In genomic region chr2:173030541-173031485, GRCh38 we compare ENCODE assay signal across 25 cellular contexts. TPM values are rescaled to one million over a fixed set of nuclear protein-coding genes. Genes with fewer than 3 reads are reported as not detected.
DNase-seq lines count a peak whose midpoint lies in the region; ATAC-seq, FAIRE-seq and TF ChIP-seq lines count a peak whose summit lies in the region.
"Had no signal": no experiment of that assay in that cellular context is flagged by ENCODE, and none has a peak within 500 bp of the region (broad histone marks: within the 10 kb centered on the region; RNA-seq: fewer than 3 reads in every experiment).

No MANE protein-coding gene starts in this region.

- no peaks in the 10 kb centered on the region for H3K9me3 ChIP-seq in psoas muscle

- 24 to 37% (median 27%) methylated on average over 9 of the region's 9 CpGs for WGBS in psoas muscle, 3 donors

- no peaks in the 10 kb centered on the region for H3K9me3 Mint-ChIP-seq in activated T-cell treated with anti-CD3 and anti-CD28 coated beads, Interleukin-2, amount 50 U/mL, for 24 hours
- H3K9me3 Mint-ChIP-seq: CD8-positive, alpha-beta T cell; endodermal cell; stimulated activated effector memory CD8-positive, alpha-beta T cell treated with anti-CD3 and anti-CD28 coated beads, Interleukin-12 subunit alpha, Interleukin-12 subunit beta, amount 100 ng/mL, for 72 hours had no signal

- no peak overlapping the region for H3K27ac Mint-ChIP-seq in activated T-cell treated with anti-CD3 and anti-CD28 coated beads, Interleukin-2, amount 50 U/mL, for 24 hours
- H3K27ac Mint-ChIP-seq: activated CD4-positive, alpha-beta T cell treated with anti-CD3 and anti-CD28 coated beads for 36 hours; CD8-positive, alpha-beta T cell; endodermal cell; stimulated activated effector memory CD8-positive, alpha-beta T cell treated with anti-CD3 and anti-CD28 coated beads, Interleukin-12 subunit alpha, Interleukin-12 subunit beta, amount 100 ng/mL, for 72 hours; T-helper 17 cell had no signal

- peak; percentile 82 to 87 (median 84) for ATAC-seq in psoas muscle
- ATAC-seq: activated CD4-positive, alpha-beta T cell treated with anti-CD3 and anti-CD28 coated beads for 36 hours; CD8-positive, alpha-beta T cell; stimulated activated effector memory CD8-positive, alpha-beta T cell treated with anti-CD3 and anti-CD28 coated beads, Interleukin-12 subunit alpha, Interleukin-12 subunit beta, amount 100 ng/mL, for 72 hours; T-helper 17 cell had no signal

- peak overlapping the region; percentile 92 for H3K27ac ChIP-seq in psoas muscle
- H3K27ac ChIP-seq: 22Rv1, coronary artery, SK-N-MC had no signal

- FAIRE-seq in bronchial epithelial cell (lab: Jason Lieb, UNC) (no peak), frontal cortex (lab: Jason Lieb, UNC) (no peak)
- FAIRE-seq: H54, RCC 7860 had no signal

- DNase-seq in DMS 273 (lab: John Stamatoyannopoulos, UW; ENCODE audit: unreplicated experiment), result peak; percentile 50
- no peak for DNase-seq in DMS 273 treated with DMSO at 0.1 percent for 48 hours (lab: John Stamatoyannopoulos, UW)
- DNase-seq in NCI-H2171 (lab: John Stamatoyannopoulos, UW), result peak; percentile 35
- peak; percentile 40 for DNase-seq in bronchial epithelial cell (ENCODE audit: low read depth)
- DNase-seq in psoas muscle, result peak in 1 of 2 donors; percentile 70
- DNase-seq in frontal cortex (ENCODE audit: low spot score in 2 of 2), result no peak
- no peak for DNase-seq in activated T-cell treated with anti-CD3 and anti-CD28 coated beads, Interleukin-2, amount 50 U/mL, for 24 hours
- DNase-seq in central memory CD4-positive, alpha-beta T cell, result no peak
- DNase-seq: activated CD4-positive, alpha-beta T cell treated with anti-CD3 and anti-CD28 coated beads for 36 hours; activated CD8-positive, alpha-beta memory T cell treated with anti-CD3 and anti-CD28 coated beads for 24 hours; activated T-cell treated with anti-CD3 and anti-CD28 coated beads, Interleukin-2, amount 50 U/mL, for 1 hour; CD8-positive, alpha-beta T cell; endodermal cell; Karpas-422; MV-4-11; NCI-H187; NCI-H524; substantia nigra; T-helper 17 cell had no signal

- H3K4me1 ChIP-seq in psoas muscle, result peaks cover 68% of the 10 kb centered on the region

- peaks cover 4% of the 10 kb centered on the region for H3K4me1 Mint-ChIP-seq in activated T-cell treated with anti-CD3 and anti-CD28 coated beads, Interleukin-2, amount 50 U/mL, for 24 hours (ENCODE audit: low read depth)

- intact Hi-C loops in psoas muscle (cut with DNase I), result loop anchor here (2.0 to 5.0 kb wide), 3 partner anchors 46 to 180 kb away; partner anchors contain the start of gene MAP3K20 (in 2 of the 2)

- no peaks in the 10 kb centered on the region for H3K36me3 Mint-ChIP-seq in activated T-cell treated with anti-CD3 and anti-CD28 coated beads, Interleukin-2, amount 50 U/mL, for 24 hours (ENCODE audit: low read depth)
- H3K36me3 Mint-ChIP-seq: CD8-positive, alpha-beta T cell; stimulated activated effector memory CD8-positive, alpha-beta T cell treated with anti-CD3 and anti-CD28 coated beads, Interleukin-12 subunit alpha, Interleukin-12 subunit beta, amount 100 ng/mL, for 72 hours had no signal

- H3K36me3 ChIP-seq in bronchial epithelial cell (ENCODE audit: control insufficient read depth, insufficient read depth, low read length) (no peaks in the 10 kb centered on the region), psoas muscle (ENCODE audit: insufficient read depth in 1 of 2, low read depth in 1 of 2) (no peaks in the 10 kb centered on the region)

- H3K27me3 ChIP-seq in bronchial epithelial cell (ENCODE audit: control insufficient read depth, insufficient read depth, low read length) (no peaks in the 10 kb centered on the region), psoas muscle (ENCODE audit: insufficient read depth in 3 of 3, low read length in 2 of 3) (no peaks in the 10 kb centered on the region)

- TF ChIP-seq CTCF in bronchial epithelial cell (IDR thresholded peaks at IDR 0.05; ENCODE audit: insufficient read depth, low read length, severe bottlenecking), result no peak
- no peak for TF ChIP-seq CTCF in psoas muscle (IDR thresholded peaks at IDR 0.05)

- H3K4me3 ChIP-seq in bronchial epithelial cell (ENCODE audit: low read depth, low read length) (no peak overlapping the region), psoas muscle (peak overlapping the region; percentile 22)
- H3K4me3 ChIP-seq: coronary artery, SK-N-MC had no signal

- peaks cover 14% of the 10 kb centered on the region for H3K27me3 Mint-ChIP-seq in activated T-cell treated with anti-CD3 and anti-CD28 coated beads, Interleukin-2, amount 50 U/mL, for 24 hours

- no peak overlapping the region for H3K4me3 Mint-ChIP-seq in activated T-cell treated with anti-CD3 and anti-CD28 coated beads, Interleukin-2, amount 50 U/mL, for 24 hours
- H3K4me3 Mint-ChIP-seq: activated CD4-positive, alpha-beta T cell treated with anti-CD3 and anti-CD28 coated beads for 36 hours; CD8-positive, alpha-beta T cell; endodermal cell; stimulated activated effector memory CD8-positive, alpha-beta T cell treated with anti-CD3 and anti-CD28 coated beads, Interleukin-12 subunit alpha, Interleukin-12 subunit beta, amount 100 ng/mL, for 72 hours; T-helper 17 cell had no signal

RNA-seq across cellular contexts. Expression of gene MAP3K20, which starts 44.8 kb away (rescaled TPM):
- 43.2 and 50.2 TPM in 2 replicates for total RNA-seq in bronchial epithelial cell
- 100 to 1,000 TPM; 366 to 533 (median 468) TPM for total RNA-seq in psoas muscle
- 100 to 1,000 TPM in 2 of 3 donors, 10 to 100 TPM in 1; 41.8 to 224 (median 112) TPM for polyA plus RNA-seq in psoas muscle
- 9.4 TPM for total RNA-seq in frontal cortex

Comparison
In these comparisons a context has a peak if more than half of its experiments do, and no peak if none do; other contexts are left out.
1. DNase-seq: peak in DMS 273 (single experiment), NCI-H2171 (single experiment) and bronchial epithelial cell (single experiment); none in DMS 273 treated with DMSO at 0.1 percent for 48 hours (single experiment), frontal cortex (0 of 2), activated T-cell treated with anti-CD3 and anti-CD28 coated beads, Interleukin-2, amount 50 U/mL, for 24 hours (single experiment) and central memory CD4-positive, alpha-beta T cell (single experiment).